ENCODE assay signal across 30 cellular contexts in genomic region chrX:30863969-30864368, GRCh38. TPM values are rescaled to one million over a fixed set of nuclear protein-coding genes. Genes with fewer than 3 reads are reported as not detected.
DNase-seq lines count a peak whose midpoint lies in the region; ATAC-seq and TF ChIP-seq lines count a peak whose summit lies in the region.
"Had no signal": no experiment of that assay in that cellular context is flagged by ENCODE, and none has a peak within 500 bp of the region (broad histone marks: within the 10 kb centered on the region; RNA-seq: fewer than 3 reads in every experiment).

No MANE protein-coding gene starts in this region.

- H3K27ac ChIP-seq in esophagus squamous epithelium (no peak overlapping the region), Peyer's patch (no peak overlapping the region)
- H3K27ac ChIP-seq: ascending aorta had no signal

- no peaks in the 10 kb centered on the region for H3K27me3 Mint-ChIP-seq in CD14-positive monocyte (ENCODE audit: low read depth in 3 of 3)
- peaks cover 2% of the 10 kb centered on the region for H3K27me3 Mint-ChIP-seq in glutamatergic neuron (ENCODE audit: unreplicated experiment)
- H3K27me3 Mint-ChIP-seq in nephron (ENCODE audit: low read depth) = no peaks in the 10 kb centered on the region
- H3K27me3 Mint-ChIP-seq: activated naive CD8-positive, alpha-beta T cell; CD4-positive, CD25-positive, alpha-beta regulatory T cell; memory B cell; stimulated activated memory B cell treated with anti-CD40 and anti-IgM and Interleukin-4, amounts not matched to agents 10 μg/mL and 1 μg/mL and 100 μg/mL, for 72 hours had no signal

- H3K9me3 Mint-ChIP-seq in CD14-positive monocyte = peaks cover 0 to 3% (median 0%) of the 10 kb centered on the region in 7 donors
- peaks cover 2% of the 10 kb centered on the region for H3K9me3 Mint-ChIP-seq in glutamatergic neuron (ENCODE audit: unreplicated experiment)
- H3K9me3 Mint-ChIP-seq in nephron = no peaks in the 10 kb centered on the region
- H3K9me3 Mint-ChIP-seq: CD4-positive, CD25-positive, alpha-beta regulatory T cell; memory B cell; stimulated activated memory B cell treated with anti-CD40 and anti-IgM and Interleukin-4, amounts not matched to agents 10 μg/mL and 1 μg/mL and 100 μg/mL, for 72 hours; T-helper 1 cell treated with Interleukin-12 subunit alpha and Interleukin-12 subunit beta and Interleukin-4 antibody, amounts not matched to agents 30 μg/mL and 1 μg/mL, for 36 hours had no signal

- peaks cover 0 to 36% (median 0%) of the 10 kb centered on the region in 3 donors for H3K36me3 ChIP-seq in esophagus squamous epithelium
- peaks cover 0 to 10% (median 0%) of the 10 kb centered on the region in 3 donors for H3K36me3 ChIP-seq in Peyer's patch

- H3K9me3 ChIP-seq in esophagus squamous epithelium (no peaks in the 10 kb centered on the region), Peyer's patch (no peaks in the 10 kb centered on the region)
- H3K9me3 ChIP-seq: ascending aorta had no signal

- intact Hi-C loops in CD14-positive monocyte (cut with micrococcal nuclease) = no loop called here
- intact Hi-C loops in esophagus squamous epithelium (cut with DNase I) = no loop called here

- H3K27me3 ChIP-seq in esophagus squamous epithelium (no peaks in the 10 kb centered on the region), Peyer's patch (no peaks in the 10 kb centered on the region)
- H3K27me3 ChIP-seq: ascending aorta had no signal

- peak; percentile 13 for ATAC-seq in HG02938 (IDR thresholded peaks at IDR 0.05; ENCODE audit: unreplicated experiment)
- ATAC-seq: GM12878; stimulated activated memory B cell treated with anti-CD40 and anti-IgM and Interleukin-4, amounts not matched to agents 10 μg/mL and 1 μg/mL and 100 μg/mL, for 72 hours had no signal

- H3K27ac Mint-ChIP-seq in CD14-positive monocyte = peak overlapping the region in 6 of 7 donors; percentile 20 to 72 (median 60)
- H3K27ac Mint-ChIP-seq in glutamatergic neuron (ENCODE audit: unreplicated experiment) = peak overlapping the region; percentile 96
- H3K27ac Mint-ChIP-seq in nephron = peak overlapping the region; percentile 70 to 92 (median 80)
- H3K27ac Mint-ChIP-seq: activated naive CD8-positive, alpha-beta T cell; CD4-positive, CD25-positive, alpha-beta regulatory T cell; stimulated activated memory B cell treated with anti-CD40 and anti-IgM and Interleukin-4, amounts not matched to agents 10 μg/mL and 1 μg/mL and 100 μg/mL, for 72 hours; T-helper 1 cell treated with Interleukin-12 subunit alpha and Interleukin-12 subunit beta and Interleukin-4 antibody, amounts not matched to agents 30 μg/mL and 1 μg/mL, for 36 hours had no signal

- H3K4me3 Mint-ChIP-seq in CD14-positive monocyte (no peak overlapping the region), glutamatergic neuron (ENCODE audit: unreplicated experiment) (peak overlapping the region; percentile 49), nephron (no peak overlapping the region)
- H3K4me3 Mint-ChIP-seq: activated naive CD8-positive, alpha-beta T cell; CD4-positive, CD25-positive, alpha-beta regulatory T cell; memory B cell; stimulated activated memory B cell treated with anti-CD40 and anti-IgM and Interleukin-4, amounts not matched to agents 10 μg/mL and 1 μg/mL and 100 μg/mL, for 72 hours; T-helper 1 cell treated with Interleukin-12 subunit alpha and Interleukin-12 subunit beta and Interleukin-4 antibody, amounts not matched to agents 30 μg/mL and 1 μg/mL, for 36 hours had no signal

- no peak for TF ChIP-seq POLR2A in esophagus squamous epithelium (IDR thresholded peaks at IDR 0.05)
- TF ChIP-seq POLR2A in Peyer's patch (IDR thresholded peaks at IDR 0.05) = no peak

- H3K36me3 Mint-ChIP-seq in CD14-positive monocyte (peaks cover 19 to 20% of the 10 kb centered on the region in 2 donors), glutamatergic neuron (ENCODE audit: unreplicated experiment) (no peaks in the 10 kb centered on the region), nephron (ENCODE audit: low read depth) (peaks cover 21% of the 10 kb centered on the region)
- H3K36me3 Mint-ChIP-seq: activated naive CD8-positive, alpha-beta T cell had no signal

- H3K4me3 ChIP-seq in esophagus squamous epithelium (no peak overlapping the region), Peyer's patch (no peak overlapping the region)
- H3K4me3 ChIP-seq: ascending aorta, GM12878, SK-N-MC had no signal

- H3K4me1 ChIP-seq in esophagus squamous epithelium (no peaks in the 10 kb centered on the region), Peyer's patch (no peaks in the 10 kb centered on the region)
- H3K4me1 ChIP-seq: ascending aorta had no signal

- DNase-seq in CD14-positive monocyte (ENCODE audit: low spot score) = no peak
- DNase-seq in glutamatergic neuron = peak; percentile 28
- DNase-seq in esophagus squamous epithelium (lab: John Stamatoyannopoulos, UW) = no peak
- DNase-seq in NK-92 (lab: John Stamatoyannopoulos, UW; ENCODE audit: unreplicated experiment) = no peak
- no peak for DNase-seq in Peyer's patch
- DNase-seq in dermis blood vessel endothelial cell = no peak
- DNase-seq: activated effector memory CD4-positive, alpha-beta T cell treated with Interleukin-2 at 50 U/mL for 16 hours; activated T-cell treated with anti-CD3 and anti-CD28 coated beads for 4 hours; caudate nucleus; CD4-positive, CD25-positive, alpha-beta regulatory T cell; cortex of kidney; EL; GOT3; kidney; NCI-H1417; NCI-H2029 treated with DMSO at 0.1 percent for 48 hours; NCI-H226; NCI-H69; posterior cingulate gyrus; RPMI8226; stimulated activated CD4-positive, alpha-beta T cell treated with anti-CD3 and anti-CD28 coated beads, Interleukin-4, amount 100 ng/mL, for 4 hours had no signal

- peaks cover 14% of the 10 kb centered on the region for H3K4me1 Mint-ChIP-seq in CD14-positive monocyte
- H3K4me1 Mint-ChIP-seq in glutamatergic neuron (ENCODE audit: low read depth, unreplicated experiment) = peaks cover 7% of the 10 kb centered on the region
- peaks cover 19% of the 10 kb centered on the region for H3K4me1 Mint-ChIP-seq in nephron
- H3K4me1 Mint-ChIP-seq: memory B cell; stimulated activated memory B cell treated with anti-CD40 and anti-IgM and Interleukin-4, amounts not matched to agents 10 μg/mL and 1 μg/mL and 100 μg/mL, for 72 hours had no signal

- 67% methylated on average over 1 of the region's 1 CpG; no CpG with 5 or more reads in 1 of the 2 donors for WGBS in esophagus squamous epithelium, 2 donors

- TF ChIP-seq CTCF in CD14-positive monocyte (IDR thresholded peaks at IDR 0.05) (no peak), glutamatergic neuron (IDR thresholded peaks at IDR 0.05; ENCODE audit: partially characterized antibody, unreplicated experiment) (no peak), nephron (IDR thresholded peaks at IDR 0.05; ENCODE audit: unreplicated experiment in 3 of 3) (no peak), esophagus squamous epithelium (IDR thresholded peaks at IDR 0.05) (no peak), Peyer's patch (IDR thresholded peaks at IDR 0.05) (no peak)

RNA-seq across cellular contexts. Expression of gene TAB3, which starts 25.1 kb away (rescaled TPM):
- polyA plus RNA-seq in CD14-positive monocyte = 1 to 10 TPM; 4.4 to 5.4 TPM
- total RNA-seq in glutamatergic neuron (ENCODE audit: unreplicated experiment) (19.9 TPM), esophagus squamous epithelium (10 to 100 TPM; 33.1 to 48.1 (median 35.8) TPM), Peyer's patch (10 to 100 TPM; 26.1 to 34.7 (median 27.0) TPM), dermis blood vessel endothelial cell (10.3 and 11.2 TPM in 2 replicates)
